In genomic region chrX:152713195-152713594, GRCh38 we compare ENCODE assay signal across 7 cellular contexts. TPM values are rescaled to one million over a fixed set of nuclear protein-coding genes. Genes with fewer than 3 reads are reported as not detected.
"Had no signal": no experiment of that assay in that cellular context is flagged by ENCODE, and none has a peak within 500 bp of the region (broad histone marks: within the 10 kb centered on the region; RNA-seq: fewer than 3 reads in every experiment).

No MANE protein-coding gene starts in this region.

RNA-seq across cellular contexts. Expression of gene MAGEA2B, which starts 1.2 kb away (rescaled TPM):
- total RNA-seq: MCF 10A, NCI-H460, PC-3, Peyer's patch, Right ventricle myocardium superior, SJSA1 had no signal

RNA-seq across cellular contexts. Expression of gene CSAG2, which starts 4.1 kb away (rescaled TPM):
- total RNA-seq: MCF 10A, NCI-H460, PC-3, Peyer's patch, Right ventricle myocardium superior, SJSA1 had no signal
- polyA plus RNA-seq: SK-N-SH had no signal

RNA-seq across cellular contexts. Expression of gene MAGEA3, which starts 14.6 kb away (rescaled TPM):
- total RNA-seq: MCF 10A, NCI-H460, Peyer's patch, Right ventricle myocardium superior had no signal

RNA-seq across cellular contexts. Expression of gene CSAG1, which starts 20.3 kb away (rescaled TPM):
- total RNA-seq: MCF 10A, NCI-H460, PC-3, Peyer's patch, Right ventricle myocardium superior, SJSA1 had no signal

RNA-seq across cellular contexts. Expression of gene MAGEA12, which starts 20.4 kb away (rescaled TPM):
- total RNA-seq: MCF 10A, NCI-H460, Peyer's patch, Right ventricle myocardium superior, SJSA1 had no signal
